ENCODE assay signal across 12 cellular contexts in genomic region chr3:184808021-184808420, GRCh38. TPM values are rescaled to one million over a fixed set of nuclear protein-coding genes. Genes with fewer than 3 reads are reported as not detected.
DNase-seq lines count a peak whose midpoint lies in the region; ATAC-seq, FAIRE-seq and TF ChIP-seq lines count a peak whose summit lies in the region.
"Had no signal": no experiment of that assay in that cellular context is flagged by ENCODE, and none has a peak within 500 bp of the region (broad histone marks: within the 10 kb centered on the region; RNA-seq: fewer than 3 reads in every experiment).

No MANE protein-coding gene starts in this region.

- peaks cover 2 to 12% of the 10 kb centered on the region in 2 donors for H3K27me3 Mint-ChIP-seq in natural killer cell (ENCODE audit: low read depth in 2 of 2)

- H3K23ac ChIP-seq in neuronal stem cell (ENCODE audit: low read depth, low read length, poor library complexity) = no peak overlapping the region

- no peak overlapping the region for H4K91ac ChIP-seq in neuronal stem cell (ENCODE audit: low read depth, low read length, poor library complexity)

- no peak overlapping the region for H3K4ac ChIP-seq in neuronal stem cell (ENCODE audit: low read length)

- no peak overlapping the region for H3K18ac ChIP-seq in neuronal stem cell (ENCODE audit: low read length)

- no peaks in the 10 kb centered on the region for H3K36me3 Mint-ChIP-seq in natural killer cell

- no peak overlapping the region for H3K4me3 ChIP-seq in bronchial epithelial cell (ENCODE audit: low read depth, low read length)
- no peak overlapping the region for H3K4me3 ChIP-seq in neuronal stem cell (ENCODE audit: low read length in 2 of 2)
- H3K4me3 ChIP-seq: A549 had no signal

- no peak overlapping the region for H2AFZ ChIP-seq in neuronal stem cell (ENCODE audit: low read length)

- ATAC-seq in HG03565 (IDR thresholded peaks at IDR 0.05; ENCODE audit: unreplicated experiment) = no peak
- no peak for ATAC-seq in natural killer cell

- no peak overlapping the region for H3K27ac ChIP-seq in neuronal stem cell (replicated peaks; ENCODE audit: low read length)
- H3K27ac ChIP-seq: A549 had no signal

- H3K4me3 Mint-ChIP-seq in natural killer cell = no peak overlapping the region

- H3K4me2 ChIP-seq in neuronal stem cell (ENCODE audit: insufficient read depth, low read length, poor library complexity, severe bottlenecking) = no peak overlapping the region
- H3K4me2 ChIP-seq: A549 had no signal

- no peaks in the 10 kb centered on the region for H3K79me1 ChIP-seq in neuronal stem cell (ENCODE audit: low read depth, low read length)

- H3K9me3 ChIP-seq in neuronal stem cell (replicated peaks in 1 of 2; ENCODE audit: control insufficient read depth in 2 of 2, insufficient read depth in 1 of 2, low read depth in 1 of 2, low read length in 2 of 2) = no peaks in the 10 kb centered on the region
- H3K9me3 ChIP-seq: A549 had no signal

- peaks cover 10 to 20% of the 10 kb centered on the region in 2 donors for H3K4me1 Mint-ChIP-seq in natural killer cell

- H3K14ac ChIP-seq in neuronal stem cell (ENCODE audit: low read length) = no peak overlapping the region

- H3K27me3 ChIP-seq in bronchial epithelial cell (ENCODE audit: control insufficient read depth, insufficient read depth, low read length) = no peaks in the 10 kb centered on the region
- H3K27me3 ChIP-seq in neuronal stem cell (ENCODE audit: control insufficient read depth in 3 of 3, insufficient read depth in 3 of 3, low read depth in 1 of 3, low read length in 3 of 3) = peaks cover 0 to 26% (median 0%) of the 10 kb centered on the region in 3 experiments

- H2AK5ac ChIP-seq in neuronal stem cell (ENCODE audit: low read depth, low read length) = no peak overlapping the region

- H3K27ac Mint-ChIP-seq in natural killer cell = no peak overlapping the region

- no peak overlapping the region for H2BK12ac ChIP-seq in neuronal stem cell (ENCODE audit: low read length)

- no peak overlapping the region for H3K9ac ChIP-seq in neuronal stem cell (ENCODE audit: low read depth, low read length, poor library complexity)

- no CpG with 5 or more reads among the region's 4 CpGs for WGBS in neuronal stem cell (ENCODE audit: extremely low coverage in 2 of 2, insufficient read length in 2 of 2, insufficient replicate concordance in 1 of 2), 2 donors

- H3K9me3 Mint-ChIP-seq in natural killer cell = no peaks in the 10 kb centered on the region

- intact Hi-C loops in natural killer cell (cut with micrococcal nuclease) = no loop called here

- peaks cover 4 to 6% of the 10 kb centered on the region in 2 donors for H3K4me1 ChIP-seq in neuronal stem cell (ENCODE audit: control insufficient read depth in 2 of 2, insufficient read depth in 1 of 2, low read depth in 1 of 2, low read length in 2 of 2)

- DNase-seq in NCI-H82 (lab: John Stamatoyannopoulos, UW) (peak; percentile 57), NCI-H82 treated with DMSO at 0.1 percent for 48 hours (lab: John Stamatoyannopoulos, UW; ENCODE audit: unreplicated experiment) (no peak), NCI-H1694 (lab: John Stamatoyannopoulos, UW) (peak; percentile 13), bronchial epithelial cell (ENCODE audit: low read depth) (no peak), neuronal stem cell (ENCODE audit: low spot score) (peak; percentile 35), NCI-H2196 (lab: John Stamatoyannopoulos, UW; ENCODE audit: unreplicated experiment) (no peak), natural killer cell (no peak)
- DNase-seq: activated gamma-delta T cell; effector CD8-positive, alpha-beta T cell; nucleus accumbens had no signal

- H3K36me3 ChIP-seq in bronchial epithelial cell (ENCODE audit: control insufficient read depth, insufficient read depth, low read length) = no peaks in the 10 kb centered on the region
- H3K36me3 ChIP-seq in neuronal stem cell (replicated peaks in 1 of 2; ENCODE audit: control insufficient read depth in 2 of 2, insufficient read depth in 2 of 2, low read length in 2 of 2) = no peaks in the 10 kb centered on the region

- TF ChIP-seq CTCF in bronchial epithelial cell (IDR thresholded peaks at IDR 0.05; ENCODE audit: insufficient read depth, low read length, severe bottlenecking) (peak; percentile 45), natural killer cell (IDR thresholded peaks at IDR 0.05) (no peak)

- H2BK5ac ChIP-seq in neuronal stem cell (ENCODE audit: low read length) = no peak overlapping the region

- no peak for FAIRE-seq in bronchial epithelial cell (lab: Jason Lieb, UNC)
- FAIRE-seq: A549 had no signal

- H2BK15ac ChIP-seq in neuronal stem cell (ENCODE audit: low read length) = no peak overlapping the region

- H2BK120ac ChIP-seq in neuronal stem cell (ENCODE audit: low read depth, low read length) = no peak overlapping the region

- H4K8ac ChIP-seq in neuronal stem cell (ENCODE audit: low read depth, low read length) = no peak overlapping the region

RNA-seq across cellular contexts. Expression of gene VPS8, which starts 3.9 kb away (rescaled TPM):
- total RNA-seq in bronchial epithelial cell (56.9 and 64.9 TPM in 2 replicates), natural killer cell (100 to 1,000 TPM in 2 of 3 donors, 10 to 100 TPM in 1; 89.3 to 127 (median 115) TPM)
- polyA plus RNA-seq in neuronal stem cell (2013, experiment 1 of 2) = 12.9 TPM
- polyA plus RNA-seq in neuronal stem cell (2013, experiment 2 of 2) = 12.8 TPM

Comparison
In these comparisons a context has a peak if more than half of its experiments do, and no peak if none do; other contexts are left out.
1. DNase-seq: peak in NCI-H82 (single experiment), NCI-H1694 (single experiment) and neuronal stem cell (single experiment); none in NCI-H82 treated with DMSO at 0.1 percent for 48 hours (single experiment), bronchial epithelial cell (single experiment), NCI-H2196 (single experiment) and natural killer cell (single experiment).